ENCODE assay signal across 1 cellular context in the genomic region with DNA sequence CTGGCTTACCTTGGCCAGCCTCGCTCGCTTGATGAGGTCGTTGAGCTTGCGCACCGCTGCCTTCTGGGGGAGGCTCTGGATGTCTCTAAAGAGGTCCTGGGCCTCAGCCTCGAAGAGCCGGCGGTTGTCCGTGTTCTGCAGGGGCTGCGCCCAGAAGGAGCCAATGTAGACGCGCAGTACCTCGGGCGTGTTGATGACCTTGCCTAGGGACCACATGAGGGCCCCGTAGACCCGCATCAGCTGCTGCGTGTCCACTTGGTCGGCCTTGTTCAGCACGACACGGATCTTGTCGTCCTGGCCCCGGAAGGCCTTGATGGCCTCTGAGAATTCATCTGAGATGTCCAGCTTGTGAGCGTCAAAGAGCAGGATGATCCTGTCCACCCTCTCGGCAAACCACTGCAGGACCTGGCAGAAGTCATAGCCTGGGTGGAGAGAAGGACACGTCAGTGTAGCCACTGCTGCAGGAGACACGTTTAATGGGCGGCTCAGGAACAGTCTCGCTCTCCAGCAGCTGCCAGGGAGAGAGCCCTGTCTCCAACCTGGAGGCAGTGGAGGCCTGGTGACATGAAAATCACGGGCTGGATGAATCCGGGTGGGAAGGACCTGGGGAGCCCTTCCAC.
A peak's percentile ranks its signal among the peaks of the same experiment; 100 is the strongest.
TF ChIP-seq lines count a peak whose summit lies in the region.

No MANE protein-coding gene starts in this region.

TF ChIP-seq in HepG2, 621 proteins besides CTCF, POLR2A, EP300 and RAD21:
- TF ChIP-seq ZNF225 (CRISPR knock-in tag; IDR thresholded peaks at IDR 0.05) (0 out of 2 replicates have a peak, but pooled peaks have one; percentile 60), MIXL1 (CRISPR knock-in tag; IDR thresholded peaks at IDR 0.05) (no peak), PRDM15 (CRISPR knock-in tag; IDR thresholded peaks at IDR 0.05) (peak; percentile 62; the same call in 1 of the 2 replicates)
